ENCODE assay signal across 20 cellular contexts in genomic region chr11:107307991-107308390, GRCh38.
DNase-seq lines count a peak whose midpoint lies in the region; TF ChIP-seq lines count a peak whose summit lies in the region.
"Had no signal": no experiment of that assay in that cellular context is flagged by ENCODE, and none has a peak within 500 bp of the region (broad histone marks: within the 10 kb centered on the region; RNA-seq: fewer than 3 reads in every experiment).

No MANE protein-coding gene starts in this region.

- H3K9me3 ChIP-seq in BE2C: no peaks in the 10 kb centered on the region

- H3K36me3 ChIP-seq in BE2C: no peaks in the 10 kb centered on the region

- H3K27me3 ChIP-seq in BE2C: no peaks in the 10 kb centered on the region

- no peaks in the 10 kb centered on the region for H3K4me1 ChIP-seq in BE2C

- TF ChIP-seq CTCF in BE2C (IDR thresholded peaks at IDR 0.05; ENCODE audit: low read depth, low read length): no peak

- peak in 2 of 3 experiments; percentile 10 to 34 for DNase-seq in NCI-H1417 (lab: John Stamatoyannopoulos, UW)
- DNase-seq in NCI-H1417 treated with DMSO at 0.1 percent for 48 hours (lab: John Stamatoyannopoulos, UW): no peak
- DNase-seq in BE2C: peak; percentile 6
- peak; percentile 43 for DNase-seq in NCI-H1436 (lab: John Stamatoyannopoulos, UW)
- peak; percentile 11 to 41 for DNase-seq in NCI-H526 (lab: John Stamatoyannopoulos, UW)
- DNase-seq in activated effector memory CD4-positive, alpha-beta T cell treated with Interleukin-2 at 50 U/mL for 16 hours: no peak
- no peak for DNase-seq in NOMO-1 (lab: John Stamatoyannopoulos, UW; ENCODE audit: unreplicated experiment in 2 of 2)
- DNase-seq: CD4-positive, CD25-positive, alpha-beta regulatory T cell; COR-L47; EL; GF-D8; GOT3; Karpas-422; MV-4-11; NCI-H2029 treated with DMSO at 0.1 percent for 48 hours; NCI-H345; NCI-H774; PC-3; Right ventricle myocardium superior; T-helper 9 cell had no signal

- H3K4me3 ChIP-seq in BE2C (ENCODE audit: low read depth, low read length): no peak overlapping the region

Comparison
In these comparisons a context has a peak if more than half of its experiments do, and no peak if none do; other contexts are left out.
1. DNase-seq: peak in NCI-H1417 (2 of 3), BE2C (single experiment), NCI-H1436 (single experiment) and NCI-H526 (2 of 2); none in NCI-H1417 treated with DMSO at 0.1 percent for 48 hours (single experiment), activated effector memory CD4-positive, alpha-beta T cell treated with Interleukin-2 at 50 U/mL for 16 hours (single experiment) and NOMO-1 (0 of 2).